ENCODE assay signal across 1 cellular context in genomic region chr6:47362857-47363461, GRCh38.
A peak's percentile ranks its signal among the peaks of the same experiment; 100 is the strongest.
TF ChIP-seq lines count a peak whose summit lies in the region.

No MANE protein-coding gene starts in this region.

TF ChIP-seq in K562, 482 proteins besides CTCF, POLR2A, EP300 and RAD21 (continued from another document):
- TF ChIP-seq YY1 (IDR thresholded peaks at IDR 0.05; ENCODE audit: borderline replicate concordance in 1 of 3, control insufficient read depth in 1 of 3, extremely low read depth in 1 of 3, insufficient read depth in 3 of 3, insufficient read length in 1 of 3, insufficient replicate concordance in 2 of 3, low read depth in 1 of 3, low read length in 2 of 3) (no peak), CEBPG (CRISPR knock-in tag; IDR thresholded peaks at IDR 0.05) (peak; percentile 78), CEBPG (tag; conservative IDR thresholded peaks at IDR 0.05 in 1 of 2, IDR thresholded peaks at IDR 0.05 in 1 of 2) (peak in 1 of 2 experiments; percentile 82; a peak in 2 of 4 replicates), FOSL1 (tag; conservative IDR thresholded peaks at IDR 0.05) (peak; percentile 71), HINFP (tag; conservative IDR thresholded peaks at IDR 0.05; ENCODE audit: low read depth) (no peak), BHLHE40 (IDR thresholded peaks at IDR 0.05; ENCODE audit: low read length) (0 out of 2 replicates have a peak, but pooled peaks have one; percentile 33), ARID3A (IDR thresholded peaks at IDR 0.05; ENCODE audit: borderline replicate concordance, low read depth, low read length) (no peak), THRAP3 (IDR thresholded peaks at IDR 0.05; ENCODE audit: borderline replicate concordance) (no peak), HLTF (IDR thresholded peaks at IDR 0.05) (0 out of 2 replicates have a peak, but pooled peaks have one; percentile 29), USF1 (CRISPR knock-in tag; IDR thresholded peaks at IDR 0.05) (peak; percentile 77), POLR2H (tag; IDR thresholded peaks at IDR 0.05; ENCODE audit: low read depth) (peak; percentile 68), ZC3H8 (IDR thresholded peaks at IDR 0.05) (0 out of 2 replicates have a peak, but pooled peaks have one; percentile 26), FOXK2 (conservative IDR thresholded peaks at IDR 0.05 in 1 of 2, IDR thresholded peaks at IDR 0.05 in 1 of 2; ENCODE audit: low read depth in 2 of 2) (0 out of 4 replicates have a peak, but pooled peaks of 1 of the 2 experiments have one; percentile 16), HEY1 (CRISPR knock-in tag; IDR thresholded peaks at IDR 0.05; ENCODE audit: borderline replicate concordance) (no peak), ZNF316 (IDR thresholded peaks at IDR 0.05) (peak; percentile 32; the same call in 1 of the 2 replicates), L3MBTL2 (IDR thresholded peaks at IDR 0.05) (peak; percentile 81), RAD51 (IDR thresholded peaks at IDR 0.05; ENCODE audit: borderline replicate concordance, low read depth) (peak; percentile 87), ZNF12 (CRISPR knock-in tag; IDR thresholded peaks at IDR 0.05) (no peak), JUND (IDR thresholded peaks at IDR 0.05; ENCODE audit: borderline replicate concordance, low read depth, low read length) (peak; percentile 48; the same call in 1 of the 2 replicates), JUND (tag; IDR thresholded peaks at IDR 0.05; ENCODE audit: borderline replicate concordance, low read depth, low read length) (no peak; the same call in 2 of the 3 replicates), TOE1 (IDR thresholded peaks at IDR 0.05; ENCODE audit: borderline replicate concordance) (peak; percentile 79), TOE1 (CRISPR knock-in tag; IDR thresholded peaks at IDR 0.05; ENCODE audit: borderline replicate concordance, low read depth) (no peak)
- TF ChIP-seq, protein P1, sequence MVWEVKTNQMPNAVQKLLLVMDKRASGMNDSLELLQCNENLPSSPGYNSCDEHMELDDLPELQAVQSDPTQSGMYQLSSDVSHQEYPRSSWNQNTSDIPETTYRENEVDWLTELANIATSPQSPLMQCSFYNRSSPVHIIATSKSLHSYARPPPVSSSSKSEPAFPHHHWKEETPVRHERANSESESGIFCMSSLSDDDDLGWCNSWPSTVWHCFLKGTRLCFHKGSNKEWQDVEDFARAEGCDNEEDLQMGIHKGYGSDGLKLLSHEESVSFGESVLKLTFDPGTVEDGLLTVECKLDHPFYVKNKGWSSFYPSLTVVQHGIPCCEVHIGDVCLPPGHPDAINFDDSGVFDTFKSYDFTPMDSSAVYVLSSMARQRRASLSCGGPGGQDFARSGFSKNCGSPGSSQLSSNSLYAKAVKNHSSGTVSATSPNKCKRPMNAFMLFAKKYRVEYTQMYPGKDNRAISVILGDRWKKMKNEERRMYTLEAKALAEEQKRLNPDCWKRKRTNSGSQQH (CRISPR knock-in tag; IDR thresholded peaks at IDR 0.05) = peak; percentile 76; the same call in 1 of the 2 replicates
- TF ChIP-seq, protein P2, sequence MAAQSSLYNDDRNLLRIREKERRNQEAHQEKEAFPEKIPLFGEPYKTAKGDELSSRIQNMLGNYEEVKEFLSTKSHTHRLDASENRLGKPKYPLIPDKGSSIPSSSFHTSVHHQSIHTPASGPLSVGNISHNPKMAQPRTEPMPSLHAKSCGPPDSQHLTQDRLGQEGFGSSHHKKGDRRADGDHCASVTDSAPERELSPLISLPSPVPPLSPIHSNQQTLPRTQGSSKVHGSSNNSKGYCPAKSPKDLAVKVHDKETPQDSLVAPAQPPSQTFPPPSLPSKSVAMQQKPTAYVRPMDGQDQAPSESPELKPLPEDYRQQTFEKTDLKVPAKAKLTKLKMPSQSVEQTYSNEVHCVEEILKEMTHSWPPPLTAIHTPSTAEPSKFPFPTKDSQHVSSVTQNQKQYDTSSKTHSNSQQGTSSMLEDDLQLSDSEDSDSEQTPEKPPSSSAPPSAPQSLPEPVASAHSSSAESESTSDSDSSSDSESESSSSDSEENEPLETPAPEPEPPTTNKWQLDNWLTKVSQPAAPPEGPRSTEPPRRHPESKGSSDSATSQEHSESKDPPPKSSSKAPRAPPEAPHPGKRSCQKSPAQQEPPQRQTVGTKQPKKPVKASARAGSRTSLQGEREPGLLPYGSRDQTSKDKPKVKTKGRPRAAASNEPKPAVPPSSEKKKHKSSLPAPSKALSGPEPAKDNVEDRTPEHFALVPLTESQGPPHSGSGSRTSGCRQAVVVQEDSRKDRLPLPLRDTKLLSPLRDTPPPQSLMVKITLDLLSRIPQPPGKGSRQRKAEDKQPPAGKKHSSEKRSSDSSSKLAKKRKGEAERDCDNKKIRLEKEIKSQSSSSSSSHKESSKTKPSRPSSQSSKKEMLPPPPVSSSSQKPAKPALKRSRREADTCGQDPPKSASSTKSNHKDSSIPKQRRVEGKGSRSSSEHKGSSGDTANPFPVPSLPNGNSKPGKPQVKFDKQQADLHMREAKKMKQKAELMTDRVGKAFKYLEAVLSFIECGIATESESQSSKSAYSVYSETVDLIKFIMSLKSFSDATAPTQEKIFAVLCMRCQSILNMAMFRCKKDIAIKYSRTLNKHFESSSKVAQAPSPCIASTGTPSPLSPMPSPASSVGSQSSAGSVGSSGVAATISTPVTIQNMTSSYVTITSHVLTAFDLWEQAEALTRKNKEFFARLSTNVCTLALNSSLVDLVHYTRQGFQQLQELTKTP (IDR thresholded peaks at IDR 0.05; ENCODE audit: low read depth in 1 of 2, partially characterized antibody in 2 of 2) = peak in 1 of 2 experiments; percentile 40
- TF ChIP-seq, protein P3, sequence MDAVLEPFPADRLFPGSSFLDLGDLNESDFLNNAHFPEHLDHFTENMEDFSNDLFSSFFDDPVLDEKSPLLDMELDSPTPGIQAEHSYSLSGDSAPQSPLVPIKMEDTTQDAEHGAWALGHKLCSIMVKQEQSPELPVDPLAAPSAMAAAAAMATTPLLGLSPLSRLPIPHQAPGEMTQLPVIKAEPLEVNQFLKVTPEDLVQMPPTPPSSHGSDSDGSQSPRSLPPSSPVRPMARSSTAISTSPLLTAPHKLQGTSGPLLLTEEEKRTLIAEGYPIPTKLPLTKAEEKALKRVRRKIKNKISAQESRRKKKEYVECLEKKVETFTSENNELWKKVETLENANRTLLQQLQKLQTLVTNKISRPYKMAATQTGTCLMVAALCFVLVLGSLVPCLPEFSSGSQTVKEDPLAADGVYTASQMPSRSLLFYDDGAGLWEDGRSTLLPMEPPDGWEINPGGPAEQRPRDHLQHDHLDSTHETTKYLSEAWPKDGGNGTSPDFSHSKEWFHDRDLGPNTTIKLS (IDR thresholded peaks at IDR 0.05; ENCODE audit: borderline replicate concordance, low read depth) = 0 out of 2 replicates have a peak, but pooled peaks have one; percentile 22
- TF ChIP-seq, protein P4, sequence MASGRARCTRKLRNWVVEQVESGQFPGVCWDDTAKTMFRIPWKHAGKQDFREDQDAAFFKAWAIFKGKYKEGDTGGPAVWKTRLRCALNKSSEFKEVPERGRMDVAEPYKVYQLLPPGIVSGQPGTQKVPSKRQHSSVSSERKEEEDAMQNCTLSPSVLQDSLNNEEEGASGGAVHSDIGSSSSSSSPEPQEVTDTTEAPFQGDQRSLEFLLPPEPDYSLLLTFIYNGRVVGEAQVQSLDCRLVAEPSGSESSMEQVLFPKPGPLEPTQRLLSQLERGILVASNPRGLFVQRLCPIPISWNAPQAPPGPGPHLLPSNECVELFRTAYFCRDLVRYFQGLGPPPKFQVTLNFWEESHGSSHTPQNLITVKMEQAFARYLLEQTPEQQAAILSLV (tag; IDR thresholded peaks at IDR 0.05) = 0 out of 2 replicates have a peak, but pooled peaks have one; percentile 11
